15 cellular contexts compared by ENCODE assay signal in genomic region chr13:34346626-34347025, GRCh38.
"Had no signal": no experiment of that assay in that cellular context is flagged by ENCODE, and none has a peak within 500 bp of the region (broad histone marks: within the 10 kb centered on the region; RNA-seq: fewer than 3 reads in every experiment).

No MANE protein-coding gene starts in this region.

- H3K36me3 Mint-ChIP-seq: activated CD4-positive, alpha-beta memory T cell treated with anti-CD3 and anti-CD28 coated beads for 36 hours; activated naive CD8-positive, alpha-beta T cell treated with anti-CD3 and anti-CD28 coated beads for 36 hours had no signal

- H3K79me2 ChIP-seq: parathyroid adenoma had no signal

- H3K4me1 ChIP-seq: gastroesophageal sphincter, parathyroid adenoma had no signal

- H3K27ac ChIP-seq: cardiac muscle cell, gastroesophageal sphincter, parathyroid adenoma had no signal

- H3K4me3 Mint-ChIP-seq: activated CD4-positive, alpha-beta memory T cell treated with anti-CD3 and anti-CD28 coated beads for 36 hours; activated naive CD8-positive, alpha-beta T cell treated with anti-CD3 and anti-CD28 coated beads for 36 hours; activated T-cell treated with anti-CD3 and anti-CD28 coated beads, Interleukin-2, amount 50 U/mL, for 72 hours; T-helper 2 cell treated with Interferon-gamma antibody and Interleukin-4, amounts not matched to agents 5 μg/mL and 100 μg/mL, for 36 hours had no signal

- H3K4me1 Mint-ChIP-seq: activated naive CD8-positive, alpha-beta T cell treated with anti-CD3 and anti-CD28 coated beads for 36 hours had no signal

- H3K9me3 ChIP-seq: gastroesophageal sphincter, transverse colon had no signal

- ATAC-seq: activated T-cell treated with anti-CD3 and anti-CD28 coated beads, Interleukin-2, amount 50 U/mL, for 72 hours; gastroesophageal sphincter; left ventricle myocardium superior had no signal

- H3K9ac ChIP-seq: parathyroid adenoma had no signal

- H3K27me3 ChIP-seq: cardiac muscle cell, gastroesophageal sphincter, transverse colon had no signal

- DNase-seq: activated CD4-positive, alpha-beta memory T cell treated with anti-CD3 and anti-CD28 coated beads for 36 hours; activated CD4-positive, alpha-beta T cell treated with anti-CD3 and anti-CD28 coated beads for 1 hour; activated gamma-delta T cell treated with Interleukin-2 at 50 U/mL for 16 hours; activated naive CD8-positive, alpha-beta T cell treated with anti-CD3 and anti-CD28 coated beads for 36 hours; activated T-cell treated with anti-CD3 and anti-CD28 coated beads, Interleukin-2, amount 50 U/mL, for 72 hours; anterior cingulate cortex; kidney; left ventricle myocardium superior; retina; transverse colon had no signal

- H3K9me3 Mint-ChIP-seq: activated CD4-positive, alpha-beta memory T cell treated with anti-CD3 and anti-CD28 coated beads for 36 hours; activated naive CD8-positive, alpha-beta T cell treated with anti-CD3 and anti-CD28 coated beads for 36 hours had no signal

- H3K36me3 ChIP-seq: cardiac muscle cell, gastroesophageal sphincter, transverse colon had no signal

- H3K27ac Mint-ChIP-seq: activated CD4-positive, alpha-beta memory T cell treated with anti-CD3 and anti-CD28 coated beads for 36 hours; activated naive CD8-positive, alpha-beta T cell treated with anti-CD3 and anti-CD28 coated beads for 36 hours; activated T-cell treated with anti-CD3 and anti-CD28 coated beads, Interleukin-2, amount 50 U/mL, for 72 hours; T-helper 2 cell treated with Interferon-gamma antibody and Interleukin-4, amounts not matched to agents 5 μg/mL and 100 μg/mL, for 36 hours had no signal

- H2AFZ ChIP-seq: parathyroid adenoma had no signal

- H3K4me3 ChIP-seq: cardiac muscle cell, gastroesophageal sphincter, skin epidermis, transverse colon had no signal

- H3K27me3 Mint-ChIP-seq: activated CD4-positive, alpha-beta memory T cell treated with anti-CD3 and anti-CD28 coated beads for 36 hours; activated naive CD8-positive, alpha-beta T cell treated with anti-CD3 and anti-CD28 coated beads for 36 hours had no signal
